14 cellular contexts compared by ENCODE assay signal in the genomic region with DNA sequence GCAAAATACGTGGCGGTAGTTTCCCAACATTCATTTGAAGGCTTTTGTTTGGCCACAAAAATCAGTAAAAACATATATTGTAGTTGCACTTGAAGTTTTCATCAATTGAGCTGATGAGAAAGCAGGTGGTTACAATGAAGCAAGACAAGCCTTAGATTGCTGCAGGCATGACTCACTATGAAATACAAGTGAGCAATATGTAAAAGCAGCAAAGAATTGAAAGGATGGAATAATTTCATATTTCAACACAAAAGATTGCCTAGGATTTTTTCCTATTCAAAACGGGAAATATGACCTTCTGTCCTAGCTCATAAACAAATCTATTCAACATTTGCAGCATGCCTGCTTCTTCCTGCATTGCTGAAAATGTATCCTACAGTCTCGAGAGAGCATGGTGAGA.
A peak's percentile ranks its signal among the peaks of the same experiment; 100 is the strongest.
DNase-seq lines count a peak whose midpoint lies in the region; ATAC-seq and TF ChIP-seq lines count a peak whose summit lies in the region.
"Had no signal": no experiment of that assay in that cellular context is flagged by ENCODE, and none has a peak within 500 bp of the region (broad histone marks: within the 10 kb centered on the region; RNA-seq: fewer than 3 reads in every experiment).

No MANE protein-coding gene starts in this region.

- H2AK5ac ChIP-seq in mesenchymal stem cell (ENCODE audit: low read length, severe bottlenecking), result no peak overlapping the region

- peak; percentile 16 for DNase-seq in EL
- peak; percentile 47 for DNase-seq in NCI-H226
- DNase-seq in cardiac fibroblast (ENCODE audit: low read depth in 2 of 2), result peak; percentile 14 to 88
- peak; percentile 6 for DNase-seq in mesenchymal stem cell
- no peak for DNase-seq in posterior vena cava (ENCODE audit: low spot score)
- DNase-seq: activated CD4-positive, alpha-beta T cell treated with anti-CD3 and anti-CD28 coated beads, Interleukin-2, amount 50 U/mL, for 48 hours; DMS53; pancreas; SHP77 treated with DMSO at 0.1 percent for 48 hours; stimulated activated CD4-positive, alpha-beta T cell treated with anti-CD3 and anti-CD28 coated beads, Interleukin-12 subunit alpha, Interleukin-12 subunit beta, amount 100 ng/mL, for 4 hours had no signal

- TF ChIP-seq CTCF in cardiac fibroblast (IDR thresholded peaks at IDR 0.05; ENCODE audit: low read depth, low read length), result no peak

- no peak overlapping the region for H3K4ac ChIP-seq in mesenchymal stem cell (ENCODE audit: low read depth in 1 of 2, low read length in 2 of 2)

- no peak overlapping the region for H2BK5ac ChIP-seq in mesenchymal stem cell (ENCODE audit: low read depth, low read length, poor library complexity, severe bottlenecking)

- no peak overlapping the region for H2BK15ac ChIP-seq in mesenchymal stem cell (ENCODE audit: low read depth, poor library complexity, severe bottlenecking)

- H3K4me1 ChIP-seq in mesenchymal stem cell (ENCODE audit: control insufficient read depth, insufficient read depth, low read depth, low read length), result no peaks in the 10 kb centered on the region
- H3K4me1 ChIP-seq: gastroesophageal sphincter, pancreas had no signal

- no peak overlapping the region for H4K8ac ChIP-seq in mesenchymal stem cell (ENCODE audit: low read length)

- ATAC-seq in GM21737 (IDR thresholded peaks at IDR 0.05; ENCODE audit: unreplicated experiment), result no peak
- no peak for ATAC-seq in GM18870 (IDR thresholded peaks at IDR 0.05; ENCODE audit: unreplicated experiment)
- no peak for ATAC-seq in GM18868 (IDR thresholded peaks at IDR 0.05; ENCODE audit: unreplicated experiment)
- ATAC-seq: gastroesophageal sphincter, pancreas had no signal

- H4K91ac ChIP-seq in mesenchymal stem cell (ENCODE audit: low read length), result no peak overlapping the region

- H3K23ac ChIP-seq in mesenchymal stem cell (ENCODE audit: low read length in 2 of 2), result no peak overlapping the region

- no peaks in the 10 kb centered on the region for H3K27me3 ChIP-seq in mesenchymal stem cell (ENCODE audit: control insufficient read depth in 1 of 2, insufficient read depth in 1 of 2, low read length in 2 of 2)
- H3K27me3 ChIP-seq: gastroesophageal sphincter, pancreas had no signal

- no peak overlapping the region for H3K18ac ChIP-seq in mesenchymal stem cell (ENCODE audit: low read depth in 1 of 2, low read length in 2 of 2)

- H3K9ac ChIP-seq in mesenchymal stem cell (ENCODE audit: low read length), result peak overlapping the region; percentile 11

- H2AFZ ChIP-seq in mesenchymal stem cell (ENCODE audit: low read depth, low read length), result no peak overlapping the region

- WGBS in mesenchymal stem cell, result 72% methylated on average over 4 of the region's 4 CpGs

- H3K4me2 ChIP-seq in mesenchymal stem cell (ENCODE audit: low read length, poor library complexity, severe bottlenecking), result no peak overlapping the region

- H2BK120ac ChIP-seq in mesenchymal stem cell (ENCODE audit: low read depth, low read length), result no peak overlapping the region

- no peak overlapping the region for H2BK12ac ChIP-seq in mesenchymal stem cell (ENCODE audit: low read length in 2 of 2)

- no peaks in the 10 kb centered on the region for H3K9me3 ChIP-seq in mesenchymal stem cell (ENCODE audit: control insufficient read depth, low read length)
- H3K9me3 ChIP-seq: gastroesophageal sphincter, pancreas had no signal

- H3K14ac ChIP-seq in mesenchymal stem cell (ENCODE audit: low read length in 2 of 2), result no peak overlapping the region

- no peaks in the 10 kb centered on the region for H3K79me1 ChIP-seq in mesenchymal stem cell (replicated peaks; ENCODE audit: low read length, poor library complexity, severe bottlenecking)

- H3K36me3 ChIP-seq in mesenchymal stem cell (ENCODE audit: control insufficient read depth in 1 of 2, insufficient read depth in 2 of 2, low read depth in 1 of 2, low read length in 2 of 2), result no peaks in the 10 kb centered on the region
- H3K36me3 ChIP-seq: gastroesophageal sphincter, pancreas had no signal

- no peak overlapping the region for H3K27ac ChIP-seq in mesenchymal stem cell (ENCODE audit: low read length, poor library complexity, severe bottlenecking)
- H3K27ac ChIP-seq: gastroesophageal sphincter, pancreas had no signal

- intact Hi-C loops in posterior vena cava (cut with DNase I), result no loop called here

- no peak overlapping the region for H3K4me3 ChIP-seq in cardiac fibroblast (replicated peaks in 1 of 2; ENCODE audit: low read depth in 2 of 2, low read length in 2 of 2)
- H3K4me3 ChIP-seq in mesenchymal stem cell (ENCODE audit: insufficient read depth in 1 of 2, low read depth in 1 of 2, low read length in 2 of 2), result no peak overlapping the region
- H3K4me3 ChIP-seq: gastroesophageal sphincter, pancreas had no signal
